Comparison of ENCODE assay signal across 18 cellular contexts in the genomic region with DNA sequence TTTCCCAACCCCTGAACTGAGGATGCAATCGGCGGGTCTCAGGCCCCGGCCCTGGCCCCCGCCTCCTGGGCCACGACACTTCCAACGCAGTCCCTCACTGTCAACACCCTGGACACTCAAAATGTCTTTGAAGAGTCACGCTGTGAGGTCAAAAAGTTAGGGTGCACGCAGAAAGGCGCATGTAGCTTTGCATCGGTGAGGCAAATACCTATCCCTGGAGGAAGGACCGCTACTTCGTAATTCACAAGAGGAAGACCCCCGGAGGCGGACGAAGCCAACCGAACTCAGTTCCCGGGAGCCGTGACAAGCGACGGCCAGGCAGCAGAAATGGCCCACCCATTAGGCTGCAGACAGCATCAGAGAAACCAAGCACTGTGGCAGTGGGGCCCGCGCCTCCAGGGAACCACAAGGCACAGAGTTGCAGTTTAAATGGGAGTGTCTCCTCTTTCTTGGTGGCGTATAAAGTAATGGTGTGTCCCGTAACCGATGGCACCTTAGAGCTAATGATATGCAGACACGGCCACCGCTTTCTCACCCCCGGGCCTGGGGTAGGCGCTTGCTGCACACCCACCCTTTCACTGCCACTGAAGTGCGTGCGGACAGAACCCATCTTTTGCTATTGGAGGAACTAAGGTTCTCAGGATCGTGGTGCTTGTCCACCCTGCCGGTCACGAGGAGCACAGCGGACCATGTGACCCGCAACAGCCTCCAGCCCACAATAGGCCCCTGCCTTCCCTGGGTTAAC. TPM values are rescaled to one million over a fixed set of nuclear protein-coding genes. Genes with fewer than 3 reads are reported as not detected.
"Had no signal": no experiment of that assay in that cellular context is flagged by ENCODE, and none has a peak within 500 bp of the region (broad histone marks: within the 10 kb centered on the region; RNA-seq: fewer than 3 reads in every experiment).

No MANE protein-coding gene starts in this region.

- H3K36me3 ChIP-seq: esophagus squamous epithelium, left lung, right atrium auricular region, thoracic aorta, upper lobe of left lung had no signal

- H3K4me3 ChIP-seq: esophagus squamous epithelium, left lung, right atrium auricular region, thoracic aorta, upper lobe of left lung had no signal

- H3K27ac ChIP-seq: esophagus squamous epithelium, left lung, right atrium auricular region, thoracic aorta, upper lobe of left lung had no signal

- DNase-seq: activated CD4-positive, alpha-beta T cell treated with anti-CD3 and anti-CD28 coated beads, Interleukin-2, amount 10 ng/mL, durations not matched to agents 7 days and 5 days; activated CD8-positive, alpha-beta T cell treated with anti-CD3 and anti-CD28 coated beads, Interleukin-2, amount 10 ng/mL, durations not matched to agents 7 days and 5 days; activated naive CD4-positive, alpha-beta T cell treated with anti-CD3 and anti-CD28 coated beads, Interleukin-2, amount 50 U/mL, for 16 hours; activated T-cell treated with anti-CD3 and anti-CD28 coated beads, Interleukin-2, amount 50 U/mL, for 4 hours; dermis blood vessel endothelial cell; effector memory CD4-positive, alpha-beta T cell; esophagus squamous epithelium; small intestine; stimulated activated CD4-positive, alpha-beta T cell treated with anti-CD3 and anti-CD28 coated beads, Interleukin-4, amount 100 ng/mL, for 4 hours; T-helper 1 cell; T1000; upper lobe of left lung had no signal

- ATAC-seq: activated CD8-positive, alpha-beta T cell treated with anti-CD3 and anti-CD28 coated beads, Interleukin-2, amount 10 ng/mL, durations not matched to agents 7 days and 5 days; activated T-cell treated with anti-CD3 and anti-CD28 coated beads, Interleukin-2, amount 50 U/mL, for 4 hours; left lung; SK-N-SH treated with all-trans-retinoic acid at 6 μM for 48 hours; stimulated activated memory B cell treated with anti-CD40 and anti-IgM and Interleukin-4, amounts not matched to agents 10 μg/mL and 1 μg/mL and 100 μg/mL, for 72 hours had no signal

- H3K4me1 ChIP-seq: esophagus squamous epithelium, left lung, right atrium auricular region, upper lobe of left lung had no signal

- H3K9me3 ChIP-seq: esophagus squamous epithelium, left lung, right atrium auricular region, thoracic aorta, upper lobe of left lung had no signal

- H3K27me3 ChIP-seq: right atrium auricular region, upper lobe of left lung had no signal

RNA-seq across cellular contexts. Expression of gene ADAMTS2, which starts 9.0 kb away (rescaled TPM):
- total RNA-seq: activated CD4-positive, alpha-beta T cell treated with anti-CD3 and anti-CD28 coated beads, Interleukin-2, amount 10 ng/mL, durations not matched to agents 7 days and 5 days; activated CD8-positive, alpha-beta T cell treated with anti-CD3 and anti-CD28 coated beads, Interleukin-2, amount 10 ng/mL, durations not matched to agents 7 days and 5 days; endothelial cell of umbilical vein had no signal
